1 cellular context compared by ENCODE assay signal in genomic region chr20:62301773-62302340, GRCh38.
TF ChIP-seq lines count a peak whose summit lies in the region.

No MANE protein-coding gene starts in this region.

TF ChIP-seq in K562, 482 proteins besides CTCF, POLR2A, EP300 and RAD21 (continued from another document):
- no peak for TF ChIP-seq WHSC1 (IDR thresholded peaks at IDR 0.05; ENCODE audit: low read length)
- TF ChIP-seq ZNF277 (CRISPR knock-in tag; IDR thresholded peaks at IDR 0.05; ENCODE audit: borderline replicate concordance): no peak
- TF ChIP-seq CC2D1A (IDR thresholded peaks at IDR 0.05): peak; percentile 60
- no peak; the same call in 1 of the 2 replicates for TF ChIP-seq NR2C1 (IDR thresholded peaks at IDR 0.05)
- no peak for TF ChIP-seq NR2C1 (tag; IDR thresholded peaks at IDR 0.05)
- peak; percentile 84 for TF ChIP-seq DEAF1 (CRISPR knock-in tag; IDR thresholded peaks at IDR 0.05)
- no peak for TF ChIP-seq MYBL2 (IDR thresholded peaks at IDR 0.05; ENCODE audit: low read depth)
- TF ChIP-seq MYBL2 (CRISPR knock-in tag; IDR thresholded peaks at IDR 0.05; ENCODE audit: borderline replicate concordance): no peak
- TF ChIP-seq ZNF57 (CRISPR knock-in tag; IDR thresholded peaks at IDR 0.05): no peak
- TF ChIP-seq CSDE1 (IDR thresholded peaks at IDR 0.05): no peak
- peak; percentile 67; the same call in 1 of the 2 replicates for TF ChIP-seq SP1 (CRISPR knock-in tag; IDR thresholded peaks at IDR 0.05)
- TF ChIP-seq ZNF316 (IDR thresholded peaks at IDR 0.05): no peak
- peak; percentile 98 for TF ChIP-seq ADNP (tag; IDR thresholded peaks at IDR 0.05)
- no peak for TF ChIP-seq ZNF212 (CRISPR knock-in tag; IDR thresholded peaks at IDR 0.05)
- TF ChIP-seq ZSCAN32 (CRISPR knock-in tag; IDR thresholded peaks at IDR 0.05): no peak
- no peak for TF ChIP-seq HES1 (IDR thresholded peaks at IDR 0.05; ENCODE audit: low read depth)
- no peak for TF ChIP-seq MTF1 (CRISPR knock-in tag; IDR thresholded peaks at IDR 0.05; ENCODE audit: borderline replicate concordance)
- TF ChIP-seq ZNF41 (CRISPR knock-in tag; conservative IDR thresholded peaks at IDR 0.05): no peak
- no peak; the same call in 1 of the 2 replicates for TF ChIP-seq ZHX1 (conservative IDR thresholded peaks at IDR 0.05; ENCODE audit: low read length)
- TF ChIP-seq KLF6 (CRISPR knock-in tag; IDR thresholded peaks at IDR 0.05; ENCODE audit: borderline replicate concordance): no peak
- TF ChIP-seq SOX6 (IDR thresholded peaks at IDR 0.05): peak; percentile 55
- no peak for TF ChIP-seq ZBTB11 (CRISPR knock-in tag; IDR thresholded peaks at IDR 0.05)
- TF ChIP-seq SIN3B (IDR thresholded peaks at IDR 0.05; ENCODE audit: low read depth): no peak
- TF ChIP-seq FOXK1 (CRISPR knock-in tag; IDR thresholded peaks at IDR 0.05; ENCODE audit: borderline replicate concordance): no peak
- TF ChIP-seq KDM4B (IDR thresholded peaks at IDR 0.05; ENCODE audit: borderline replicate concordance in 2 of 2, low read depth in 1 of 2): no peak
- TF ChIP-seq TAF9B (IDR thresholded peaks at IDR 0.05; ENCODE audit: partially characterized antibody): no peak
- no peak for TF ChIP-seq ZBTB40 (IDR thresholded peaks at IDR 0.05)
- no peak for TF ChIP-seq ZBTB40 (CRISPR knock-in tag; IDR thresholded peaks at IDR 0.05)
- TF ChIP-seq PREB (CRISPR knock-in tag; IDR thresholded peaks at IDR 0.05): no peak
- no peak for TF ChIP-seq SMAD3 (CRISPR knock-in tag; conservative IDR thresholded peaks at IDR 0.05)
